16 cellular contexts compared by ENCODE assay signal in the genomic region with DNA sequence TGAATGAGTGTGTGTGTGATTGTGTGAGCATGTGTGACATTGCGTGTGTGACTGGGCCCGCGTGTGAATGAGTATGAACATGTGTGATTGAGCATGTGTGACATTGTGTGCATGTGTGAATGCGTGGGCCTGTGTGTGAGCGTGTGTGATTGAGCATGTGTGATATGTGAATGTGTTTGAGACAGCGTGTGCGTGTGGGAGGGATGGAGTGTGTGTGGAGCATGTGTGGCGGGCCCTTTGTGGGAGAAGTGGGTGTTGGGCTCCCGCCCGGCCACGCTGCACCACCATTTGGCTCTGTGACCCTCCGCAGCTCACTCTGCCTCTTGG. TPM values are rescaled to one million over a fixed set of nuclear protein-coding genes. Genes with fewer than 3 reads are reported as not detected.
DNase-seq lines count a peak whose midpoint lies in the region; ATAC-seq, FAIRE-seq and TF ChIP-seq lines count a peak whose summit lies in the region.
"Had no signal": no experiment of that assay in that cellular context is flagged by ENCODE, and none has a peak within 500 bp of the region (broad histone marks: within the 10 kb centered on the region; RNA-seq: fewer than 3 reads in every experiment).

No MANE protein-coding gene starts in this region.

- H3K9ac ChIP-seq in HepG2 (ENCODE audit: insufficient read depth, low read depth, low read length) (no peak overlapping the region), mesenchymal stem cell (ENCODE audit: low read length) (no peak overlapping the region)

- H2AFZ ChIP-seq in HepG2 (ENCODE audit: low read length) (no peak overlapping the region), mesenchymal stem cell (ENCODE audit: low read depth, low read length) (no peak overlapping the region)

- in situ Hi-C loops in HepG2 (cut with HindIII; ENCODE audit: extremely low pct_ligation_motif_present, low pct_unique_long_range_greater_than_20kb): no loop called here

- ATAC-seq in HepG2 (no peak), right lobe of liver (no peak)

- H3K79me2 ChIP-seq in HepG2 (ENCODE audit: insufficient read depth, low read length): peaks cover 20% of the 10 kb centered on the region

- H2BK15ac ChIP-seq in mesenchymal stem cell (ENCODE audit: low read depth, poor library complexity, severe bottlenecking): no peak overlapping the region

- H3K14ac ChIP-seq in mesenchymal stem cell (ENCODE audit: low read length in 2 of 2): peak overlapping the region in 1 of 2 experiments; percentile 2

- H2BK12ac ChIP-seq in mesenchymal stem cell (ENCODE audit: low read length in 2 of 2): no peak overlapping the region

- no peak for TF ChIP-seq RAD21 in HepG2 (CRISPR knock-in tag; IDR thresholded peaks at IDR 0.05)

- H3K79me1 ChIP-seq in mesenchymal stem cell (replicated peaks; ENCODE audit: low read length, poor library complexity, severe bottlenecking): peaks cover 39% of the 10 kb centered on the region

- H3K4me1 ChIP-seq in HepG2 (ENCODE audit: insufficient read depth, low read length) (no peaks in the 10 kb centered on the region), right lobe of liver (no peaks in the 10 kb centered on the region), mesenchymal stem cell (ENCODE audit: control insufficient read depth, insufficient read depth, low read depth, low read length) (peaks cover 38% of the 10 kb centered on the region)

- no peak overlapping the region for H3K23ac ChIP-seq in mesenchymal stem cell (ENCODE audit: low read length in 2 of 2)

- no peak overlapping the region for H4K8ac ChIP-seq in mesenchymal stem cell (ENCODE audit: low read length)

- BruUV-seq in HepG2 (replicated peaks; lab: Mats Ljungman, UMichigan): no TSS peak

- H3K18ac ChIP-seq in mesenchymal stem cell (ENCODE audit: low read depth in 1 of 2, low read length in 2 of 2): no peak overlapping the region

- 96% methylated on average over 12 of the region's 12 CpGs for WGBS in HepG2 (ENCODE audit: low lambda C conversion rate)
- 82% methylated on average over 6 of the region's 12 CpGs for WGBS in right lobe of liver (ENCODE audit: insufficient coverage, low coverage, low lambda C conversion rate, missing lambda C conversion rate)
- WGBS in mesenchymal stem cell: 98% methylated on average over 11 of the region's 12 CpGs

- H3K9me3 ChIP-seq in HepG2 (ENCODE audit: low read length) (no peaks in the 10 kb centered on the region), right lobe of liver (no peaks in the 10 kb centered on the region), mesenchymal stem cell (ENCODE audit: control insufficient read depth, low read length) (no peaks in the 10 kb centered on the region)
- H3K9me3 ChIP-seq: Caco-2 had no signal

- CTCF ChIA-PET in HepG2 (lab: Yijun Ruan, JAX; ENCODE audit: low intra/inter-chr PET ratio, low total read pairs): no interaction called here
- CTCF ChIA-PET in RWPE1 (lab: Yijun Ruan, JAX): no interaction called here

- H2BK120ac ChIP-seq in mesenchymal stem cell (ENCODE audit: low read depth, low read length): no peak overlapping the region

- no peak overlapping the region for H3K4me2 ChIP-seq in HepG2 (ENCODE audit: low read depth, low read length)
- H3K4me2 ChIP-seq in mesenchymal stem cell (ENCODE audit: low read length, poor library complexity, severe bottlenecking): no peak overlapping the region

- H3K36me3 ChIP-seq in HepG2 (replicated peaks in 1 of 2; ENCODE audit: control insufficient read depth in 1 of 2, insufficient read depth in 2 of 2, low read length in 2 of 2) (peaks cover 2 to 6% of the 10 kb centered on the region in 2 experiments; a peak in 1 of 5 replicates), right lobe of liver (no peaks in the 10 kb centered on the region), mesenchymal stem cell (ENCODE audit: control insufficient read depth in 1 of 2, insufficient read depth in 2 of 2, low read depth in 1 of 2, low read length in 2 of 2) (peaks cover 0 to 18% of the 10 kb centered on the region in 2 experiments)

- no peak for TF ChIP-seq CTCF in HepG2 (CRISPR knock-in tag; IDR thresholded peaks at IDR 0.05)
- no peak for TF ChIP-seq CTCF in right lobe of liver (IDR thresholded peaks at IDR 0.05)
- TF ChIP-seq CTCF in RWPE1 (conservative IDR thresholded peaks at IDR 0.05; ENCODE audit: low read depth): no peak

- DNase-seq in HepG2 (ENCODE audit: low spot score): no peak
- DNase-seq in right lobe of liver: no peak
- no peak for DNase-seq in RWPE1 (ENCODE audit: low spot score)
- DNase-seq in mesenchymal stem cell: no peak
- no peak for DNase-seq in substantia nigra (lab: John Stamatoyannopoulos, UW)
- no peak for DNase-seq in activated CD8-positive, alpha-beta memory T cell treated with anti-CD3 and anti-CD28 coated beads, Interleukin-2, amount 50 U/mL, for 48 hours
- no peak for DNase-seq in activated naive CD4-positive, alpha-beta T cell treated with Interleukin-2 at 50 U/mL for 16 hours
- DNase-seq: Caco-2; CD4-positive, alpha-beta T cell; GOT3; H9; KG1 had no signal

- no peak for FAIRE-seq in HepG2 (lab: Jason Lieb, UNC)
- FAIRE-seq: D721Med, G401.6 had no signal

- H4K91ac ChIP-seq in mesenchymal stem cell (ENCODE audit: low read length): peak overlapping the region; percentile 12

- H4K20me1 ChIP-seq in HepG2 (ENCODE audit: insufficient read depth, low read length): peaks cover 20% of the 10 kb centered on the region

- H3K4ac ChIP-seq in mesenchymal stem cell (ENCODE audit: low read depth in 1 of 2, low read length in 2 of 2): no peak overlapping the region

- H3K4me3 ChIP-seq in HepG2 (replicated peaks in 1 of 3; ENCODE audit: insufficient read depth in 1 of 3, low read depth in 2 of 3, low read length in 3 of 3): no peak overlapping the region
- no peak overlapping the region for H3K4me3 ChIP-seq in right lobe of liver
- H3K4me3 ChIP-seq in mesenchymal stem cell (ENCODE audit: insufficient read depth in 1 of 2, low read depth in 1 of 2, low read length in 2 of 2): no peak overlapping the region

- intact Hi-C loops in HepG2 (cut with micrococcal nuclease; ENCODE audit: unreplicated experiment) (no loop called here), right lobe of liver (cut with DNase I) (no loop called here)

- TF ChIP-seq POLR2A in HepG2 (IDR thresholded peaks at IDR 0.05; ENCODE audit: insufficient read depth in 1 of 2, low read depth in 2 of 2, low read length in 2 of 2): no peak
- no peak for TF ChIP-seq POLR2A in right lobe of liver (IDR thresholded peaks at IDR 0.05)

- H3K27me3 ChIP-seq in HepG2 (ENCODE audit: control insufficient read depth in 1 of 2, insufficient read depth in 2 of 2, low read length in 2 of 2): no peaks in the 10 kb centered on the region
- no peaks in the 10 kb centered on the region for H3K27me3 ChIP-seq in right lobe of liver
- H3K27me3 ChIP-seq in mesenchymal stem cell (ENCODE audit: control insufficient read depth in 1 of 2, insufficient read depth in 1 of 2, low read length in 2 of 2): no peaks in the 10 kb centered on the region

- H3K27ac ChIP-seq in HepG2 (ENCODE audit: extremely low read length, insufficient read depth, low read length) (no peak overlapping the region), right lobe of liver (no peak overlapping the region), RWPE1 (peak overlapping the region; percentile 7; the same call in 1 of the 2 replicates), mesenchymal stem cell (ENCODE audit: low read length, poor library complexity, severe bottlenecking) (no peak overlapping the region), substantia nigra (ENCODE audit: low read depth, low read length, poor library complexity, severe bottlenecking) (no peak overlapping the region)
- H3K27ac ChIP-seq: C4-2B, HL-60 had no signal

- TF ChIP-seq EP300 in HepG2 (IDR thresholded peaks at IDR 0.05; ENCODE audit: low read depth in 2 of 2, low read length in 2 of 2): no peak
- TF ChIP-seq EP300 in HepG2 (CRISPR knock-in tag; IDR thresholded peaks at IDR 0.05; ENCODE audit: borderline replicate concordance): no peak

- H2AK5ac ChIP-seq in mesenchymal stem cell (ENCODE audit: low read length, severe bottlenecking): no peak overlapping the region

- POLR2A ChIA-PET in HepG2 (lab: Yijun Ruan, JAX): no interaction called here
- POLR2A ChIA-PET in RWPE1 (lab: Yijun Ruan, JAX; ENCODE audit: low non-redundant PET): no interaction called here

- H2BK5ac ChIP-seq in mesenchymal stem cell (ENCODE audit: low read depth, low read length, poor library complexity, severe bottlenecking): no peak overlapping the region

RNA-seq across cellular contexts. Expression of a gene that starts 22.7 kb away (rescaled TPM):
- 16.1 and 19.5 TPM in 2 replicates for total RNA-seq in HepG2 (2016; rRNA removed; fragmentation: Illumina TruSeq; extraction: Trizol)
- total RNA-seq in HepG2 (2016; cell fraction: cytosol; rRNA removed; fragmentation: Illumina TruSeq; extraction: Trizol; ENCODE audit: low read depth): 13.0 and 16.7 TPM in 2 replicates
- 15.4 and 17.4 TPM in 2 replicates for total RNA-seq in HepG2 (2016; cell fraction: insoluble cytoplasmic fraction; rRNA removed; fragmentation: Illumina TruSeq; extraction: Trizol)
- 18.2 and 21.4 TPM in 2 replicates for total RNA-seq in HepG2 (2016; cell fraction: membrane; rRNA removed; fragmentation: Illumina TruSeq; extraction: Trizol)
- total RNA-seq in HepG2 (2016; cell fraction: nucleus; rRNA removed; fragmentation: Illumina TruSeq; extraction: Trizol): 31.6 and 33.0 TPM in 2 replicates
- polyA plus RNA-seq in HepG2 (2011; rRNA removed): 31.2 and 37.7 TPM in 2 replicates
- 20.9 and 26.7 TPM in 2 replicates for polyA plus RNA-seq in HepG2 (2011; cell fraction: cytosol; rRNA removed)
- polyA plus RNA-seq in HepG2 (2011; cell fraction: nucleus; rRNA removed): 132 and 135 TPM in 2 replicates
- polyA plus RNA-seq in HepG2 (2012): 43.5 and 43.7 TPM in 2 replicates
- polyA plus RNA-seq in HepG2 (2016; cell fraction: cytosol; fragmentation: Illumina TruSeq; extraction: Trizol; ENCODE audit: low read depth): 1.4 and 1.7 TPM in 2 replicates
- polyA plus RNA-seq in HepG2 (2016; cell fraction: insoluble cytoplasmic fraction; fragmentation: Illumina TruSeq; extraction: Trizol; ENCODE audit: low read depth): 22.8 and 30.2 TPM in 2 replicates
- polyA plus RNA-seq in HepG2 (2016; cell fraction: membrane; fragmentation: Illumina TruSeq; extraction: Trizol; ENCODE audit: low read depth): 4.4 and 5.4 TPM in 2 replicates
- polyA plus RNA-seq in HepG2 (2016; cell fraction: nucleus; fragmentation: Illumina TruSeq; extraction: Trizol; ENCODE audit: insufficient read depth, low read depth): 70.9 and 78.3 TPM in 2 replicates
- polyA minus RNA-seq in HepG2 (2011; rRNA and poly(A)+ RNA removed; ENCODE audit: low replicate concordance): 24.8 and 50.4 TPM in 2 replicates
- 36.3 and 45.8 TPM in 2 replicates for polyA minus RNA-seq in HepG2 (2011; cell fraction: cytosol; rRNA and poly(A)+ RNA removed)
- 83.8 and 96.8 TPM in 2 replicates for polyA minus RNA-seq in HepG2 (2011; cell fraction: nucleus; rRNA and poly(A)+ RNA removed)
- total RNA-seq in right lobe of liver: 10 to 100 TPM; 30.0 to 48.0 (median 38.8) TPM
- polyA plus RNA-seq in mesenchymal stem cell (2013, experiment 1 of 2): 39.2 TPM
- 38.5 TPM for polyA plus RNA-seq in mesenchymal stem cell (2013, experiment 2 of 2)
